In the genomic region with DNA sequence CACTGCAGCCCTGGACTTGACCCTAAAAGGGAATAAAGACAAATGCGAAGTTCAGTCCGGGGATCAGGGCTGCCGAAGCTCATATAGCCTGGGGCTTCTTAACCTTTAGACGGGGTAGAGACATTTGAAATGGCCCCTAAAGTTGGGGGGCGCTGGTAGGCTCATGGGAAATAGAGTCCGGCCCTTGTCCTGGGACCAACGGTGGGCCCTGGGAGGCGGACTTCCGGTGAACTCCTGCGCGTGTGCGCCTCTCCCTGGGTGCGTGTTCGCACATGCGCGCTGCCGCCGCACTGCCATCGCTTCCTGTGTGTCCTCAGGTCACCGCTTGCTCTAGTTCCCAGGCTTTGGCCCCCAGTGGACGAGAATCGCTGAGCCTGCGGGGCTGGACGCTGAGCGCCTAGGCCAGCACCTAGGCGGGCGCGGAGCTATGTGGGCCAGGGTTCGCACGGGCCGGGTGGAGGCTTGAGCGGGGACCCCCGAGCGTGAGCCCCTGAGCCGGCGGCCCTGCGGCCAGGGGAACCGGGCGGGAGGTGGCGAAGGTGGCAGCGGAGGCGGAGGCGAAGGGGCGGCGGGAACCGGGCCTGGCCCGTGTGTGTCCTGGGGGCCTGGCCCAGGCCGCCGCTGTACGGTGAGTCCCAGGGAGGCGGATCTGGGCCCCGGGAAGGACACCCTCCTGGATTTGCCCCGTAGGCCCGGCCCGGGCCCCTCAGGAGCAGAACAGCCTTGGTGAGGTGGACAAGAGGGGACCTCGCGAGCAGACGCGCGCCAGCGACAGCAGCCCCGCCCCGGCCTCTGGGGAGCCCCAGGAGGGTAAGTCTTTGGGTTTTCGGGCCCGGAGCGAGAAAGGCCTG, we compare ENCODE assay signal across 8 cellular contexts. TPM values are rescaled to one million over a fixed set of nuclear protein-coding genes. Genes with fewer than 3 reads are reported as not detected.
DNase-seq lines count a peak whose midpoint lies in the region; ATAC-seq and TF ChIP-seq lines count a peak whose summit lies in the region.

No MANE protein-coding gene starts in this region.

- POLR2A ChIA-PET in AG04450 (lab: Yijun Ruan, JAX) = no interaction called here

- H3K4me3 ChIP-seq in AG04450 (ENCODE audit: low read depth, low read length) = peak overlapping the region; percentile 84

- CTCF ChIA-PET in AG04450 (lab: Charles Lee) = no interaction called here

- peak overlapping the region; percentile 70 for H3K27ac ChIP-seq in AG04450 (ENCODE audit: low read depth, low read length)

- H3K9me3 Mint-ChIP-seq in central memory CD8-positive, alpha-beta T cell = no peaks in the 10 kb centered on the region

- peak; percentile 70 for DNase-seq in AG04450 (ENCODE audit: low read depth, low spot score)
- DNase-seq in NCI-H226 = peak; percentile 91
- peak; percentile 58 to 66 (median 60) for DNase-seq in activated CD4-positive, CD25-positive, alpha-beta regulatory T cell (lab: John Stamatoyannopoulos, UW)
- DNase-seq in central memory CD8-positive, alpha-beta T cell (ENCODE audit: low spot score in 2 of 2) = peak; percentile 50 to 60
- DNase-seq in islet precursor cell = peak; percentile 95
- peak; percentile 81 for DNase-seq in stimulated activated CD4-positive, alpha-beta T cell treated with anti-CD3 and anti-CD28 coated beads, Interleukin-12 subunit alpha, Interleukin-12 subunit beta, amount 100 ng/mL, for 4 hours

- H3K4me1 Mint-ChIP-seq in central memory CD8-positive, alpha-beta T cell = peaks cover 25% of the 10 kb centered on the region

- no peak for TF ChIP-seq CTCF in AG04450 (IDR thresholded peaks at IDR 0.05; ENCODE audit: low read depth, low read length)

- no peaks in the 10 kb centered on the region for H3K27me3 ChIP-seq in AG04450 (ENCODE audit: control insufficient read depth, insufficient read depth, low read length)

- no peaks in the 10 kb centered on the region for H3K27me3 Mint-ChIP-seq in central memory CD8-positive, alpha-beta T cell

- H3K9me3 ChIP-seq in AG04450 (ENCODE audit: control insufficient read depth, insufficient read depth, low read length) = peaks cover 3% of the 10 kb centered on the region

- ATAC-seq in GM18873 (IDR thresholded peaks at IDR 0.05; ENCODE audit: low FRiP score, unreplicated experiment) (peak; percentile 92), HG03135 (IDR thresholded peaks at IDR 0.05; ENCODE audit: unreplicated experiment) (peak; percentile 82)
- peak; percentile 93 for ATAC-seq in central memory CD8-positive, alpha-beta T cell (replicated peaks; ENCODE audit: extremely low read depth, poor library complexity, severe bottlenecking)

- peaks cover 24% of the 10 kb centered on the region for H3K36me3 Mint-ChIP-seq in central memory CD8-positive, alpha-beta T cell (ENCODE audit: insufficient read depth)

- peak overlapping the region; percentile 90 for H3K4me3 Mint-ChIP-seq in central memory CD8-positive, alpha-beta T cell

- H3K27ac Mint-ChIP-seq in central memory CD8-positive, alpha-beta T cell (ENCODE audit: low read depth) = peak overlapping the region; percentile 82

RNA-seq across cellular contexts. Expression of gene ZNF12, which starts 23.0 kb away (rescaled TPM):
- polyA plus RNA-seq in AG04450 (2011; rRNA removed) = 15.4 and 20.4 TPM in 2 replicates
- polyA minus RNA-seq in AG04450 (2011; rRNA and poly(A)+ RNA removed) = 11.9 and 21.3 TPM in 2 replicates

RNA-seq across cellular contexts. Expression of gene RSPH10B2, which starts 24.2 kb away (rescaled TPM):
- polyA plus RNA-seq in AG04450 (2011; rRNA removed) = not detected in 2 replicates
- 0.61 TPM in 1 of 2 replicates, not detected in the other for polyA minus RNA-seq in AG04450 (2011; rRNA and poly(A)+ RNA removed)

Comparison
In these comparisons a context has a peak if more than half of its experiments do, and no peak if none do; other contexts are left out.
1. Peak in every context shown above with its lines: DNase-seq, ATAC-seq, H3K4me3 ChIP-seq and H3K27ac ChIP-seq.